Comparison of ENCODE assay signal across 8 cellular contexts in genomic region chr3:33438284-33438668, GRCh38. TPM values are rescaled to one million over a fixed set of nuclear protein-coding genes. Genes with fewer than 3 reads are reported as not detected.
DNase-seq lines count a peak whose midpoint lies in the region; ATAC-seq lines count a peak whose summit lies in the region.

No MANE protein-coding gene starts in this region.

- no peaks in the 10 kb centered on the region for H3K9me3 ChIP-seq in NT2/D1 (ENCODE audit: insufficient read depth, low read length)
- H3K9me3 ChIP-seq in duodenal mucosa (ENCODE audit: control insufficient read depth in 1 of 2, low read length in 2 of 2) = no peaks in the 10 kb centered on the region
- no peaks in the 10 kb centered on the region for H3K9me3 ChIP-seq in naive thymus-derived CD4-positive, alpha-beta T cell (ENCODE audit: control insufficient read depth in 2 of 3, low read length in 3 of 3)

- peak overlapping the region; percentile 23 for H3K27ac ChIP-seq in duodenal mucosa (ENCODE audit: low read depth, low read length)
- peak overlapping the region; percentile 91 for H3K27ac ChIP-seq in naive thymus-derived CD4-positive, alpha-beta T cell (ENCODE audit: low read depth, low read length)

- POLR2A ChIA-PET in naive thymus-derived CD4-positive, alpha-beta T cell (lab: Charles Lee) = interaction anchor here (0.6 to 3.8 kb wide), 4 partner anchors 9 to 360 kb away, joined by 3 to 17 read pairs (median 6); partner anchors contain the start of gene PDCD6IP

- H3K27me3 Mint-ChIP-seq in naive thymus-derived CD4-positive, alpha-beta T cell = no peaks in the 10 kb centered on the region

- no peak for ATAC-seq in naive thymus-derived CD4-positive, alpha-beta T cell
- ATAC-seq in HG03442 (IDR thresholded peaks at IDR 0.05; ENCODE audit: unreplicated experiment) (no peak), HG03460 (IDR thresholded peaks at IDR 0.05; ENCODE audit: unreplicated experiment) (no peak)

- peak overlapping the region; percentile 68 to 97 (median 89) for H3K27ac Mint-ChIP-seq in naive thymus-derived CD4-positive, alpha-beta T cell

- peaks cover 38 to 75% (median 69%) of the 10 kb centered on the region in 7 donors for H3K4me1 Mint-ChIP-seq in naive thymus-derived CD4-positive, alpha-beta T cell

- CTCF ChIA-PET in naive thymus-derived CD4-positive, alpha-beta T cell (lab: Charles Lee) = interaction anchor here (0.6 to 2.0 kb wide), 3 partner anchors 11 to 1294 kb away, joined by 3 to 5 read pairs (median 4); partner anchors contain the start of gene PDCD6IP

- no peaks in the 10 kb centered on the region for H3K9me3 Mint-ChIP-seq in naive thymus-derived CD4-positive, alpha-beta T cell

- H3K27me3 ChIP-seq in NT2/D1 (ENCODE audit: insufficient read depth, insufficient read length) (no peaks in the 10 kb centered on the region), duodenal mucosa (ENCODE audit: control insufficient read depth in 1 of 2, insufficient read depth in 2 of 2, low read length in 2 of 2) (no peaks in the 10 kb centered on the region)
- H3K27me3 ChIP-seq in naive thymus-derived CD4-positive, alpha-beta T cell (ENCODE audit: control insufficient read depth in 2 of 2, insufficient read depth in 2 of 2, low read length in 2 of 2) = no peaks in the 10 kb centered on the region

- intact Hi-C loops in naive thymus-derived CD4-positive, alpha-beta T cell (cut with micrococcal nuclease) = loop anchor here in 1 of 2 donors (5.0 to 10.0 kb wide), 2 partner anchors 51 to 863 kb away; partner anchors contain the start of gene DYNC1LI1
- intact Hi-C loops in head of caudate nucleus (cut with DNase I) = loop anchor here (10.0 kb wide), 1 partner anchor 313 kb away; no protein-coding TSS in a partner anchor

- DNase-seq in NT2/D1 (ENCODE audit: low read depth, low spot score) (no peak), head of caudate nucleus (no peak), DMS153 (lab: John Stamatoyannopoulos, UW) (no peak)
- DNase-seq in naive thymus-derived CD4-positive, alpha-beta T cell = peak in 1 of 9 donors; percentile 16

- H3K4me3 ChIP-seq in GM08714 (ENCODE audit: low read length) = peak overlapping the region; percentile 70
- H3K4me3 ChIP-seq in NT2/D1 (ENCODE audit: insufficient read length, low read depth) = peak overlapping the region; percentile 98
- peak overlapping the region; percentile 81 to 87 for H3K4me3 ChIP-seq in duodenal mucosa (ENCODE audit: low read depth in 1 of 2, low read length in 2 of 2)
- H3K4me3 ChIP-seq in naive thymus-derived CD4-positive, alpha-beta T cell (ENCODE audit: low read length) = peak overlapping the region; percentile 63

- H3K36me3 ChIP-seq in NT2/D1 (ENCODE audit: insufficient read depth, insufficient read length, low read length) (no peaks in the 10 kb centered on the region), duodenal mucosa (ENCODE audit: control insufficient read depth in 1 of 2, insufficient read depth in 2 of 2, low read length in 2 of 2) (no peaks in the 10 kb centered on the region)
- no peaks in the 10 kb centered on the region for H3K36me3 ChIP-seq in naive thymus-derived CD4-positive, alpha-beta T cell (ENCODE audit: control insufficient read depth in 2 of 3, insufficient read depth in 3 of 3, low read length in 3 of 3)

- H3K9ac ChIP-seq in NT2/D1 (ENCODE audit: insufficient read length, low read depth) (peak overlapping the region; percentile 98), duodenal mucosa (ENCODE audit: low read depth in 1 of 2, low read length in 2 of 2) (peak overlapping the region; percentile 73 to 83)

- H3K4me1 ChIP-seq in NT2/D1 (ENCODE audit: insufficient read depth, insufficient read length) (no peaks in the 10 kb centered on the region), duodenal mucosa (ENCODE audit: control insufficient read depth in 1 of 2, insufficient read depth in 2 of 2, low read length in 2 of 2) (peaks cover 34 to 41% of the 10 kb centered on the region in 2 donors)
- H3K4me1 ChIP-seq in naive thymus-derived CD4-positive, alpha-beta T cell (ENCODE audit: control insufficient read depth in 2 of 2, insufficient read depth in 2 of 2, low read length in 2 of 2) = peaks cover 35 to 39% of the 10 kb centered on the region in 2 donors

- H3K4me3 Mint-ChIP-seq in naive thymus-derived CD4-positive, alpha-beta T cell = peak overlapping the region; percentile 85 to 100 (median 92)

- peaks cover 0 to 5% (median 0%) of the 10 kb centered on the region in 5 donors for H3K36me3 Mint-ChIP-seq in naive thymus-derived CD4-positive, alpha-beta T cell

RNA-seq across cellular contexts. Expression of gene UBP1, which starts 1.9 kb away (rescaled TPM):
- total RNA-seq in naive thymus-derived CD4-positive, alpha-beta T cell = 100 to 1,000 TPM in 2 of 5 experiments, 10 to 100 TPM in 3; 61.4 to 116 (median 86.0) TPM
- polyA plus RNA-seq in naive thymus-derived CD4-positive, alpha-beta T cell = 10 to 100 TPM in 1 of 2 donors, 1 to 10 TPM in 1; 9.9 to 12.3 TPM
